Comparison of ENCODE assay signal across 11 cellular contexts in genomic region chr10:108791794-108792474, GRCh38.
"Had no signal": no experiment of that assay in that cellular context is flagged by ENCODE, and none has a peak within 500 bp of the region (broad histone marks: within the 10 kb centered on the region; RNA-seq: fewer than 3 reads in every experiment).

No MANE protein-coding gene starts in this region.

- DNase-seq: activated CD4-positive, alpha-beta T cell treated with anti-CD3 and anti-CD28 coated beads, Interleukin-2, amount 50 U/mL, for 1 hour; activated naive CD4-positive, alpha-beta T cell treated with Interleukin-2 at 50 U/mL for 16 hours; activated T-cell treated with anti-CD3 and anti-CD28 coated beads for 4 hours; aorta; kidney glomerular epithelial cell; mesenchymal stem cell; naive thymus-derived CD8-positive, alpha-beta T cell; pancreas; stimulated activated naive B cell treated with anti-CD40 and anti-IgM and Interleukin-4, amounts not matched to agents 10 μg/mL and 1 μg/mL and 100 μg/mL, for 72 hours; thyroid gland had no signal

- H3K4me1 Mint-ChIP-seq: naive thymus-derived CD8-positive, alpha-beta T cell; stimulated activated naive B cell treated with anti-CD40 and anti-IgM and Interleukin-4, amounts not matched to agents 10 μg/mL and 1 μg/mL and 100 μg/mL, for 72 hours had no signal

- H3K27me3 Mint-ChIP-seq: naive thymus-derived CD8-positive, alpha-beta T cell had no signal

- H3K9me3 ChIP-seq: pancreas, thyroid gland had no signal

- H3K4me3 Mint-ChIP-seq: naive thymus-derived CD8-positive, alpha-beta T cell; stimulated activated naive B cell treated with anti-CD40 and anti-IgM and Interleukin-4, amounts not matched to agents 10 μg/mL and 1 μg/mL and 100 μg/mL, for 72 hours had no signal

- H3K36me3 ChIP-seq: pancreas, thyroid gland had no signal

- H3K4me1 ChIP-seq: foreskin keratinocyte, pancreas, thyroid gland had no signal

- H3K27me3 ChIP-seq: foreskin keratinocyte, pancreas, thyroid gland had no signal

- H3K27ac Mint-ChIP-seq: naive thymus-derived CD8-positive, alpha-beta T cell; stimulated activated naive B cell treated with anti-CD40 and anti-IgM and Interleukin-4, amounts not matched to agents 10 μg/mL and 1 μg/mL and 100 μg/mL, for 72 hours had no signal

- H3K9me3 Mint-ChIP-seq: stimulated activated naive B cell treated with anti-CD40 and anti-IgM and Interleukin-4, amounts not matched to agents 10 μg/mL and 1 μg/mL and 100 μg/mL, for 72 hours had no signal

- ATAC-seq: foreskin keratinocyte; naive thymus-derived CD8-positive, alpha-beta T cell; pancreas; stimulated activated naive B cell treated with anti-CD40 and anti-IgM and Interleukin-4, amounts not matched to agents 10 μg/mL and 1 μg/mL and 100 μg/mL, for 72 hours had no signal

- H3K4me3 ChIP-seq: pancreas, thyroid gland had no signal

- H3K27ac ChIP-seq: foreskin keratinocyte, pancreas, thyroid gland had no signal

- H3K36me3 Mint-ChIP-seq: naive thymus-derived CD8-positive, alpha-beta T cell; stimulated activated naive B cell treated with anti-CD40 and anti-IgM and Interleukin-4, amounts not matched to agents 10 μg/mL and 1 μg/mL and 100 μg/mL, for 72 hours had no signal
